ENCODE assay signal across 8 cellular contexts in genomic region chr11:64246874-64247728, GRCh38. TPM values are rescaled to one million over a fixed set of nuclear protein-coding genes. Genes with fewer than 3 reads are reported as not detected.
DNase-seq lines count a peak whose midpoint lies in the region; ATAC-seq lines count a peak whose summit lies in the region.

Gene PPP1R14B, minus strand, starts transcription at chr11:64246943. Its CDS starts 270 bp downstream, at chr11:64246673.

- intact Hi-C loops in naive thymus-derived CD4-positive, alpha-beta T cell (cut with micrococcal nuclease) = loop anchor here (1.0 kb wide), 5 partner anchors 21 to 58 kb away; partner anchors contain the start of genes ESRRA (in 2 of the 2), GPR137 (in 2 of the 2), NUDT22 (in 1 of the 2) and TRPT1 (in 1 of the 2)

- POLR2A ChIA-PET in naive thymus-derived CD4-positive, alpha-beta T cell (lab: Charles Lee) = interaction anchor here (0.7 to 12.3 kb wide), 13 partner anchors 9 to 70 kb away, joined by 3 to 154 read pairs (median 5); partner anchors contain the start of genes BAD, DNAJC4, FERMT3 and NUDT22

- no peaks in the 10 kb centered on the region for H3K27me3 ChIP-seq in naive thymus-derived CD4-positive, alpha-beta T cell (ENCODE audit: control insufficient read depth in 2 of 2, insufficient read depth in 2 of 2, low read length in 2 of 2)

- H3K9me3 ChIP-seq in naive thymus-derived CD4-positive, alpha-beta T cell (ENCODE audit: control insufficient read depth in 2 of 3, low read length in 3 of 3) = no peaks in the 10 kb centered on the region

- H3K27ac ChIP-seq in naive thymus-derived CD4-positive, alpha-beta T cell (ENCODE audit: low read depth, low read length) = peak within 1 kb of the TSS; percentile 64

- H3K4me1 Mint-ChIP-seq in naive thymus-derived CD4-positive, alpha-beta T cell = peaks cover 7 to 46% (median 32%) of the 10 kb centered on the region in 7 donors
- peaks cover 32% of the 10 kb centered on the region for H3K4me1 Mint-ChIP-seq in stimulated activated naive CD8-positive, alpha-beta T cell treated with anti-CD3 and anti-CD28 coated beads, Interleukin-15, Interleukin-2, amounts not matched to agents 100 ng/mL and 50 ng/mL, for 24 hours (ENCODE audit: low read depth)

- H3K4me3 Mint-ChIP-seq in naive thymus-derived CD4-positive, alpha-beta T cell = peak within 1 kb of the TSS; percentile 83 to 93 (median 88)
- H3K4me3 Mint-ChIP-seq in stimulated activated naive CD8-positive, alpha-beta T cell treated with anti-CD3 and anti-CD28 coated beads, Interleukin-15, Interleukin-2, amounts not matched to agents 100 ng/mL and 50 ng/mL, for 24 hours = peak within 1 kb of the TSS; percentile 94

- H3K36me3 Mint-ChIP-seq in naive thymus-derived CD4-positive, alpha-beta T cell = no peaks in the 10 kb centered on the region
- H3K36me3 Mint-ChIP-seq in stimulated activated naive CD8-positive, alpha-beta T cell treated with anti-CD3 and anti-CD28 coated beads, Interleukin-15, Interleukin-2, amounts not matched to agents 100 ng/mL and 50 ng/mL, for 24 hours (ENCODE audit: low read depth) = peaks cover 13% of the 10 kb centered on the region

- peaks cover 0 to 2% (median 0%) of the 10 kb centered on the region in 11 donors for H3K9me3 Mint-ChIP-seq in naive thymus-derived CD4-positive, alpha-beta T cell
- H3K9me3 Mint-ChIP-seq in stimulated activated naive CD8-positive, alpha-beta T cell treated with anti-CD3 and anti-CD28 coated beads, Interleukin-15, Interleukin-2, amounts not matched to agents 100 ng/mL and 50 ng/mL, for 24 hours = no peaks in the 10 kb centered on the region

- peak within 1 kb of the TSS; percentile 65 to 88 (median 85) for H3K27ac Mint-ChIP-seq in naive thymus-derived CD4-positive, alpha-beta T cell
- H3K27ac Mint-ChIP-seq in stimulated activated naive CD8-positive, alpha-beta T cell treated with anti-CD3 and anti-CD28 coated beads, Interleukin-15, Interleukin-2, amounts not matched to agents 100 ng/mL and 50 ng/mL, for 24 hours = peak within 1 kb of the TSS; percentile 95

- peak; percentile 37 for ATAC-seq in GM19324 (IDR thresholded peaks at IDR 0.05; ENCODE audit: low FRiP score, unreplicated experiment)
- ATAC-seq in naive thymus-derived CD4-positive, alpha-beta T cell = peak; percentile 75

- CTCF ChIA-PET in naive thymus-derived CD4-positive, alpha-beta T cell (lab: Charles Lee) = interaction anchor here (1.6 to 4.5 kb wide), 2 partner anchors 42 to 55 kb away, joined by 5 to 30 read pairs; partner anchors contain the start of gene FERMT3

- H3K4me1 ChIP-seq in naive thymus-derived CD4-positive, alpha-beta T cell (ENCODE audit: control insufficient read depth in 2 of 2, insufficient read depth in 2 of 2, low read length in 2 of 2) = peaks cover 25 to 27% of the 10 kb centered on the region in 2 donors

- peaks cover 0 to 7% (median 0%) of the 10 kb centered on the region in 3 experiments for H3K36me3 ChIP-seq in naive thymus-derived CD4-positive, alpha-beta T cell (ENCODE audit: control insufficient read depth in 2 of 3, insufficient read depth in 3 of 3, low read length in 3 of 3)

- peak within 1 kb of the TSS; percentile 100 for H3K4me3 ChIP-seq in naive thymus-derived CD4-positive, alpha-beta T cell (ENCODE audit: low read length)

- peaks cover 0 to 3% (median 0%) of the 10 kb centered on the region in 5 donors for H3K27me3 Mint-ChIP-seq in naive thymus-derived CD4-positive, alpha-beta T cell
- H3K27me3 Mint-ChIP-seq in stimulated activated naive CD8-positive, alpha-beta T cell treated with anti-CD3 and anti-CD28 coated beads, Interleukin-15, Interleukin-2, amounts not matched to agents 100 ng/mL and 50 ng/mL, for 24 hours = no peaks in the 10 kb centered on the region

- peak; percentile 89 for DNase-seq in AG08395 (ENCODE audit: low spot score)
- peak; percentile 81 for DNase-seq in LoVo (ENCODE audit: low spot score)
- peak; percentile 89 to 92 for DNase-seq in SHP77 (lab: John Stamatoyannopoulos, UW)
- peak; percentile 72 for DNase-seq in activated effector memory CD4-positive, alpha-beta T cell treated with Interleukin-2 at 50 U/mL for 16 hours
- peak; percentile 68 for DNase-seq in fibroblast of peridontal ligament (ENCODE audit: extremely low read depth)
- DNase-seq in naive thymus-derived CD4-positive, alpha-beta T cell = peak; percentile 55 to 88 (median 70)

RNA-seq across cellular contexts. Expression of gene PPP1R14B, which starts in this region (rescaled TPM):
- total RNA-seq in naive thymus-derived CD4-positive, alpha-beta T cell = 100 to 1,000 TPM in 1 of 5 experiments, 10 to 100 TPM in 4; 20.1 to 116 (median 26.0) TPM
- polyA plus RNA-seq in naive thymus-derived CD4-positive, alpha-beta T cell = 10 to 100 TPM; 23.9 to 29.5 TPM

Comparison
In these comparisons a context has a peak if more than half of its experiments do, and no peak if none do; other contexts are left out.
1. Peak in every context shown above with its lines: DNase-seq, ATAC-seq, H3K4me3 ChIP-seq and H3K27ac ChIP-seq.